In genomic region chrX:129772796-129773431, GRCh38 we compare ENCODE assay signal across 8 cellular contexts. TPM values are rescaled to one million over a fixed set of nuclear protein-coding genes. Genes with fewer than 3 reads are reported as not detected.
DNase-seq lines count a peak whose midpoint lies in the region; ATAC-seq and TF ChIP-seq lines count a peak whose summit lies in the region.

No MANE protein-coding gene starts in this region.

- ATAC-seq in HG03060 (IDR thresholded peaks at IDR 0.05; ENCODE audit: low read depth, unreplicated experiment): peak; percentile 56
- no peak for ATAC-seq in T-cell (replicated peaks in 1 of 4)
- peak; percentile 89 for ATAC-seq in upper lobe of right lung

- H3K4me1 Mint-ChIP-seq in activated naive CD4-positive, alpha-beta T cell treated with anti-CD3 and anti-CD28 coated beads for 36 hours (ENCODE audit: low read depth): peaks cover 67% of the 10 kb centered on the region
- peaks cover 78 to 87% (median 82%) of the 10 kb centered on the region in 3 donors for H3K4me1 Mint-ChIP-seq in T-cell
- H3K4me1 Mint-ChIP-seq in endodermal cell: peaks cover 5% of the 10 kb centered on the region

- CTCF ChIA-PET in activated naive CD4-positive, alpha-beta T cell treated with anti-CD3 and anti-CD28 coated beads for 36 hours (lab: Charles Lee): interaction anchor here (1.1 to 2.1 kb wide), 3 partner anchors 8 to 17 kb away, joined by 3 to 5 read pairs (median 3); no protein-coding TSS in a partner anchor
- CTCF ChIA-PET in T-cell (lab: Charles Lee): interaction anchor here in 1 of 2 donors (1.8 to 2.0 kb wide), 2 partner anchors 9 to 13 kb away, joined by 5 to 11 read pairs; no protein-coding TSS in a partner anchor

- H3K27me3 ChIP-seq in right atrium auricular region (no peaks in the 10 kb centered on the region), upper lobe of right lung (no peaks in the 10 kb centered on the region), endodermal cell (ENCODE audit: control insufficient read depth, insufficient read depth, low read length, poor library complexity, severe bottlenecking) (no peaks in the 10 kb centered on the region)

- WGBS in endodermal cell (ENCODE audit: insufficient coverage in 1 of 2, insufficient read length in 1 of 2), 2 experiments: 96 to 100% methylated on average over 4 to 14 of the region's 14 CpGs

- no peak for TF ChIP-seq CTCF in right atrium auricular region (IDR thresholded peaks at IDR 0.05)
- no peak for TF ChIP-seq CTCF in upper lobe of right lung (IDR thresholded peaks at IDR 0.05)
- TF ChIP-seq CTCF in endodermal cell (conservative IDR thresholded peaks at IDR 0.05): no peak

- peak; percentile 68 for DNase-seq in activated naive CD4-positive, alpha-beta T cell treated with anti-CD3 and anti-CD28 coated beads for 36 hours
- no peak for DNase-seq in activated naive CD4-positive, alpha-beta T cell (lab: John Stamatoyannopoulos, UW)
- DNase-seq in T-cell (peak in 26 of 34 experiments; percentile 19 to 76 (median 39)), right atrium auricular region (ENCODE audit: low spot score) (peak; percentile 69), upper lobe of right lung (peak; percentile 88), endodermal cell (no peak), NCI-H2107 (lab: John Stamatoyannopoulos, UW) (no peak)

- H3K27ac ChIP-seq in right atrium auricular region (no peak overlapping the region), upper lobe of right lung (peak overlapping the region; percentile 60), endodermal cell (ENCODE audit: low read depth, low read length) (no peak overlapping the region)

- H3K9me3 ChIP-seq in right atrium auricular region (no peaks in the 10 kb centered on the region), upper lobe of right lung (no peaks in the 10 kb centered on the region), endodermal cell (ENCODE audit: control insufficient read depth, low read length) (no peaks in the 10 kb centered on the region)

- H3K9ac ChIP-seq in endodermal cell (ENCODE audit: extremely low read depth, low read length, poor library complexity, severe bottlenecking): no peak overlapping the region

- H3K36me3 ChIP-seq in right atrium auricular region (no peaks in the 10 kb centered on the region), upper lobe of right lung (no peaks in the 10 kb centered on the region), endodermal cell (ENCODE audit: control insufficient read depth, insufficient read depth, low read length) (no peaks in the 10 kb centered on the region)

- no peaks in the 10 kb centered on the region for H3K9me3 Mint-ChIP-seq in activated naive CD4-positive, alpha-beta T cell treated with anti-CD3 and anti-CD28 coated beads for 36 hours
- H3K9me3 Mint-ChIP-seq in T-cell: no peaks in the 10 kb centered on the region
- no peaks in the 10 kb centered on the region for H3K9me3 Mint-ChIP-seq in endodermal cell

- POLR2A ChIA-PET in T-cell (lab: Charles Lee): interaction anchor here (0.6 to 1.0 kb wide), 3 partner anchors 8 to 24 kb away, joined by 3 read pairs; no protein-coding TSS in a partner anchor

- H3K27me3 Mint-ChIP-seq in activated naive CD4-positive, alpha-beta T cell treated with anti-CD3 and anti-CD28 coated beads for 36 hours (ENCODE audit: low read depth): no peaks in the 10 kb centered on the region
- H3K27me3 Mint-ChIP-seq in T-cell (no peaks in the 10 kb centered on the region), endodermal cell (ENCODE audit: insufficient read depth) (no peaks in the 10 kb centered on the region)

- intact Hi-C loops in activated naive CD4-positive, alpha-beta T cell treated with anti-CD3 and anti-CD28 coated beads for 36 hours (cut with micrococcal nuclease): no loop called here
- intact Hi-C loops in upper lobe of right lung (cut with DNase I): no loop called here

- H3K4me3 Mint-ChIP-seq in activated naive CD4-positive, alpha-beta T cell treated with anti-CD3 and anti-CD28 coated beads for 36 hours: peak overlapping the region; percentile 32
- peak overlapping the region; percentile 9 to 57 (median 28) for H3K4me3 Mint-ChIP-seq in T-cell
- no peak overlapping the region for H3K4me3 Mint-ChIP-seq in endodermal cell

- no peaks in the 10 kb centered on the region for H3K36me3 Mint-ChIP-seq in activated naive CD4-positive, alpha-beta T cell treated with anti-CD3 and anti-CD28 coated beads for 36 hours (ENCODE audit: low read depth)
- H3K36me3 Mint-ChIP-seq in T-cell (no peaks in the 10 kb centered on the region), endodermal cell (ENCODE audit: low read depth) (no peaks in the 10 kb centered on the region)

- H3K27ac Mint-ChIP-seq in activated naive CD4-positive, alpha-beta T cell treated with anti-CD3 and anti-CD28 coated beads for 36 hours: peak overlapping the region; percentile 91
- H3K27ac Mint-ChIP-seq in T-cell (peak overlapping the region; percentile 84 to 97), endodermal cell (no peak overlapping the region)

- H3K4me1 ChIP-seq in right atrium auricular region (no peaks in the 10 kb centered on the region), upper lobe of right lung (no peaks in the 10 kb centered on the region), endodermal cell (ENCODE audit: control insufficient read depth, insufficient read depth, low read length) (no peaks in the 10 kb centered on the region)

- no peak overlapping the region for H3K4me3 ChIP-seq in right atrium auricular region
- no peak overlapping the region for H3K4me3 ChIP-seq in upper lobe of right lung
- H3K4me3 ChIP-seq in endodermal cell (ENCODE audit: low read length): no peak overlapping the region

RNA-seq across cellular contexts. Expression of gene SASH3, which starts 6.8 kb away (rescaled TPM):
- 10 to 100 TPM; 90.3 to 98.7 TPM for total RNA-seq in activated naive CD4-positive, alpha-beta T cell treated with anti-CD3 and anti-CD28 coated beads for 36 hours
- total RNA-seq in T-cell: 100 to 1,000 TPM; 102 to 163 (median 142) TPM
- 1 to 10 TPM; 2.1 to 8.3 TPM for total RNA-seq in right atrium auricular region
- total RNA-seq in upper lobe of right lung: 41.2 TPM
- total RNA-seq in endodermal cell: not detected
- not detected for polyA plus RNA-seq in endodermal cell (2013, experiment 1 of 2)
- not detected for polyA plus RNA-seq in endodermal cell (2013, experiment 2 of 2)

RNA-seq across cellular contexts. Expression of gene XPNPEP2, which starts 34.1 kb away (rescaled TPM):
- under 1 TPM; 0.21 to 0.27 TPM for total RNA-seq in activated naive CD4-positive, alpha-beta T cell treated with anti-CD3 and anti-CD28 coated beads for 36 hours
- under 1 TPM in 4 of 5 donors, not detected in 1; 0.20 to 0.84 (median 0.37) TPM for total RNA-seq in T-cell
- 1 to 10 TPM; 2.0 to 3.5 TPM for total RNA-seq in right atrium auricular region
- total RNA-seq in upper lobe of right lung: 0.93 TPM
- under 1 TPM; 0.20 to 0.31 TPM for total RNA-seq in endodermal cell
- polyA plus RNA-seq in endodermal cell (2013, experiment 1 of 2): 0.25 TPM
- polyA plus RNA-seq in endodermal cell (2013, experiment 2 of 2): 0.46 TPM

Comparison
In these comparisons a context has a peak if more than half of its experiments do, and no peak if none do; other contexts are left out.
1. DNase-seq: peak in activated naive CD4-positive, alpha-beta T cell treated with anti-CD3 and anti-CD28 coated beads for 36 hours (single experiment), T-cell (26 of 34), right atrium auricular region (single experiment) and upper lobe of right lung (single experiment); none in activated naive CD4-positive, alpha-beta T cell (0 of 4), endodermal cell (single experiment) and NCI-H2107 (single experiment).
2. ATAC-seq: peak in HG03060 (single experiment) and upper lobe of right lung (single experiment); none in T-cell (0 of 4).